8 cellular contexts compared by ENCODE assay signal in the genomic region with DNA sequence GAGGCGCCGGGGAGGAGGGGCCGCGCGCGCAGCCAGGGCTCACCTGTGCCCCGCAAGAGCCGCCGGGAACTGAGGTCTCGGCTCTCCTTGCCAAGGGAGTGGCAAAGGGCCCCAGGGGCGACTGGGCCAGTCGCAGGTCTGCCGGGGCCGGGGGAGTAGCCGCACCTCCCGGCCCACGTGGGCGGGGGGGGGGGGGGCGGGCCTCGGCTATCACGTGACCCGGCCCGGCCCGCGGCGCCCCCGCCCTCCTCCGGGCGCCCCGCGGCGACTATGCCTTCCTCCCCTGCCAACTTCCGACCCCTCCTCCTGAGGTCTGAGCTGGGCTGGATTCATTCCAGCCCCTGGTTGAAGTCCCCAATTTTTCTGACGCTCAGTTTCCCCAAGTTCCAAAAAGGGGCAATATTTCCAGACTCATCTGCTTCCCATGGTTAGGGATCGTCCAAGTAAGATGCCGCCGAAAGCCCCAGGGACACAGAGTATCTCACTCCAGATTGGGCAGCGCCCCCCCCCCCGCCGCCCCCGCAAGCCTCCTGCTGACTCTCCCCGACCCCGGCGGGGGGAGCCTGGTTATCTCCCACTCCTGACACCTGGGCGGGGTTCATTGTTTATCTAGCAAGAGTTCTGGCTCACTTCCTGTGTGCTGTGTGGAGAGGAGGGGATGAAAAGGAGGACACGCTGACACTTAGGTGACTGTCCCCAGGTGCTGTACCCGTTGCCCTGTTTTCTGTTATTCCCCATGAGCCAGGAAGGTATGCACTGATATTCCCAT. TPM values are rescaled to one million over a fixed set of nuclear protein-coding genes. Genes with fewer than 3 reads are reported as not detected.
DNase-seq lines count a peak whose midpoint lies in the region; ATAC-seq and TF ChIP-seq lines count a peak whose summit lies in the region.

A gene with protein sequence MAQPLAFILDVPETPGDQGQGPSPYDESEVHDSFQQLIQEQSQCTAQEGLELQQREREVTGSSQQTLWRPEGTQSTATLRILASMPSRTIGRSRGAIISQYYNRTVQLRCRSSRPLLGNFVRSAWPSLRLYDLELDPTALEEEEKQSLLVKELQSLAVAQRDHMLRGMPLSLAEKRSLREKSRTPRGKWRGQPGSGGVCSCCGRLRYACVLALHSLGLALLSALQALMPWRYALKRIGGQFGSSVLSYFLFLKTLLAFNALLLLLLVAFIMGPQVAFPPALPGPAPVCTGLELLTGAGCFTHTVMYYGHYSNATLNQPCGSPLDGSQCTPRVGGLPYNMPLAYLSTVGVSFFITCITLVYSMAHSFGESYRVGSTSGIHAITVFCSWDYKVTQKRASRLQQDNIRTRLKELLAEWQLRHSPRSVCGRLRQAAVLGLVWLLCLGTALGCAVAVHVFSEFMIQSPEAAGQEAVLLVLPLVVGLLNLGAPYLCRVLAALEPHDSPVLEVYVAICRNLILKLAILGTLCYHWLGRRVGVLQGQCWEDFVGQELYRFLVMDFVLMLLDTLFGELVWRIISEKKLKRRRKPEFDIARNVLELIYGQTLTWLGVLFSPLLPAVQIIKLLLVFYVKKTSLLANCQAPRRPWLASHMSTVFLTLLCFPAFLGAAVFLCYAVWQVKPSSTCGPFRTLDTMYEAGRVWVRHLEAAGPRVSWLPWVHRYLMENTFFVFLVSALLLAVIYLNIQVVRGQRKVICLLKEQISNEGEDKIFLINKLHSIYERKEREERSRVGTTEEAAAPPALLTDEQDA (minus strand): TSS at position 140 of the 769 bp plus-strand sequence. CDS start 1,923 bp downstream, outside the sequence.

- no peak within 1 kb of the TSS for H3K23ac ChIP-seq in IMR-90 (ENCODE audit: low read depth, low read length)

- no peaks in the 10 kb centered on the region for H3K79me1 ChIP-seq in IMR-90 (ENCODE audit: low read depth in 1 of 2, low read length in 2 of 2)

- H3K27me3 Mint-ChIP-seq in activated naive CD8-positive, alpha-beta T cell treated with anti-CD3 and anti-CD28 coated beads, Interleukin-2, amount 10 ng/mL, durations not matched to agents 7 days and 5 days = no peaks in the 10 kb centered on the region

- no peaks in the 10 kb centered on the region for H3K9me1 ChIP-seq in IMR-90 (ENCODE audit: insufficient read depth, low read length)

- H3K9me3 Mint-ChIP-seq in activated naive CD8-positive, alpha-beta T cell treated with anti-CD3 and anti-CD28 coated beads, Interleukin-2, amount 10 ng/mL, durations not matched to agents 7 days and 5 days = no peaks in the 10 kb centered on the region

- H3K4me2 ChIP-seq in IMR-90 (ENCODE audit: low read depth, low read length) = peak within 1 kb of the TSS; percentile 94

- no peak within 1 kb of the TSS for H3K56ac ChIP-seq in IMR-90 (ENCODE audit: extremely low read depth, insufficient read depth, low read length)

- no peak for DNase-seq in G401 (ENCODE audit: low spot score)
- DNase-seq in IMR-90 = no peak
- peak; percentile 83 for DNase-seq in activated naive CD8-positive, alpha-beta T cell treated with anti-CD3 and anti-CD28 coated beads, Interleukin-2, amount 10 ng/mL, durations not matched to agents 7 days and 5 days
- DNase-seq in left cardiac atrium = peak; percentile 61
- DNase-seq in pons (ENCODE audit: low spot score) = peak; percentile 67
- no peak for DNase-seq in COLO829 (ENCODE audit: low spot score)

- peak within 1 kb of the TSS; percentile 45 for H3K4me3 ChIP-seq in IMR-90 (ENCODE audit: insufficient read depth, low read depth, low read length)

- H3K27me3 ChIP-seq in IMR-90 (ENCODE audit: control insufficient read depth, insufficient read depth, low read length) = peaks cover 68% of the 10 kb centered on the region

- no peak within 1 kb of the TSS for H4K5ac ChIP-seq in IMR-90 (ENCODE audit: low read depth, low read length)

- POLR2A ChIA-PET in IMR-90 (lab: Charles Lee; ENCODE audit: unreplicated experiment) = no interaction called here
- POLR2A ChIA-PET in activated naive CD8-positive, alpha-beta T cell treated with anti-CD3 and anti-CD28 coated beads, Interleukin-2, amount 10 ng/mL, durations not matched to agents 7 days and 5 days (lab: Charles Lee) = interaction anchor here (0.6 to 13.9 kb wide), 8 partner anchors 8 to 1130 kb away, joined by 3 to 380 read pairs (median 6); no protein-coding TSS in a partner anchor

- no peak within 1 kb of the TSS for H2BK5ac ChIP-seq in IMR-90 (ENCODE audit: low read depth, low read length, poor library complexity, severe bottlenecking)

- H4K91ac ChIP-seq in IMR-90 (ENCODE audit: insufficient read depth, low read depth, low read length) = no peak within 1 kb of the TSS

- H3K27ac ChIP-seq in IMR-90 (ENCODE audit: insufficient read depth, low read length) = no peak within 1 kb of the TSS

- no peak for TF ChIP-seq POLR2A in IMR-90 (IDR thresholded peaks at IDR 0.05; ENCODE audit: low read depth, low read length)

- no peaks in the 10 kb centered on the region for H3K9me3 ChIP-seq in IMR-90 (ENCODE audit: control insufficient read depth, insufficient read depth, low read length)

- no peak within 1 kb of the TSS for H2BK15ac ChIP-seq in IMR-90 (ENCODE audit: low read depth, low read length)

- dilution Hi-C loops in IMR-90 (cut with HindIII; ENCODE audit: low sequenced_read_pairs, unreplicated experiment) = no loop called here

- H3K14ac ChIP-seq in IMR-90 (replicated peaks; ENCODE audit: low read depth, low read length) = no peak within 1 kb of the TSS

- TF ChIP-seq RAD21 in IMR-90 (IDR thresholded peaks at IDR 0.05; ENCODE audit: low read length) = no peak

- WGBS in IMR-90 (ENCODE audit: extremely low coverage in 2 of 2, insufficient read length in 1 of 2), 2 experiments = 0% methylated on average over 10 of the region's 47 CpGs; no CpG with 5 or more reads in 1 of the 2 experiments

- H3K4me1 Mint-ChIP-seq in activated naive CD8-positive, alpha-beta T cell treated with anti-CD3 and anti-CD28 coated beads, Interleukin-2, amount 10 ng/mL, durations not matched to agents 7 days and 5 days = peaks cover 29% of the 10 kb centered on the region

- in situ Hi-C loops in G401 (cut with HindIII; ENCODE audit: low sequenced_read_pairs) = no loop called here
- in situ Hi-C loops in IMR-90 (cut with MboI; ENCODE audit: low sequenced_read_pairs) = no loop called here

- no TSS peak for BruUV-seq in IMR-90 (replicated peaks; lab: Mats Ljungman, UMichigan)

- H3K4me1 ChIP-seq in IMR-90 (ENCODE audit: control insufficient read depth, insufficient read depth, low read length) = peaks cover 2% of the 10 kb centered on the region; the same call in 1 of the 2 replicates

- ATAC-seq in IMR-90 (ENCODE audit: low read depth) (peak; percentile 16; the same call in 1 of the 2 replicates), SK-N-SH treated with all-trans-retinoic acid at 6 μM for 48 hours (peak; percentile 7), left cardiac atrium (peak; percentile 41), GM19395 (IDR thresholded peaks at IDR 0.05; ENCODE audit: unreplicated experiment) (no peak)
- peak; percentile 15 for ATAC-seq in activated naive CD8-positive, alpha-beta T cell treated with anti-CD3 and anti-CD28 coated beads, Interleukin-2, amount 10 ng/mL, durations not matched to agents 7 days and 5 days (ENCODE audit: low read depth)

- H3K4ac ChIP-seq in IMR-90 (ENCODE audit: low read depth, low read length) = no peak within 1 kb of the TSS

- peak within 1 kb of the TSS; percentile 100 for H3K27ac Mint-ChIP-seq in activated naive CD8-positive, alpha-beta T cell treated with anti-CD3 and anti-CD28 coated beads, Interleukin-2, amount 10 ng/mL, durations not matched to agents 7 days and 5 days

- no peak within 1 kb of the TSS for H2BK120ac ChIP-seq in IMR-90 (ENCODE audit: low read depth, low read length)

- H2AK9ac ChIP-seq in IMR-90 (replicated peaks; ENCODE audit: low read depth, low read length, poor library complexity) = no peak within 1 kb of the TSS

- no peaks in the 10 kb centered on the region; the same call in 1 of the 2 replicates for H4K20me1 ChIP-seq in IMR-90 (ENCODE audit: insufficient read depth, low read length)

- peak within 1 kb of the TSS; percentile 87 for H2AFZ ChIP-seq in IMR-90 (replicated peaks; ENCODE audit: low read length, poor library complexity)

- no peak within 1 kb of the TSS for H4K8ac ChIP-seq in IMR-90 (ENCODE audit: low read depth in 2 of 2, low read length in 2 of 2)

- peaks cover 35% of the 10 kb centered on the region for H3K36me3 Mint-ChIP-seq in activated naive CD8-positive, alpha-beta T cell treated with anti-CD3 and anti-CD28 coated beads, Interleukin-2, amount 10 ng/mL, durations not matched to agents 7 days and 5 days

- H3K4me3 Mint-ChIP-seq in activated naive CD8-positive, alpha-beta T cell treated with anti-CD3 and anti-CD28 coated beads, Interleukin-2, amount 10 ng/mL, durations not matched to agents 7 days and 5 days = peak within 1 kb of the TSS; percentile 99

- TF ChIP-seq CTCF in IMR-90 (conservative IDR thresholded peaks at IDR 0.05; ENCODE audit: low read depth, low read length) = no peak

- H2BK20ac ChIP-seq in IMR-90 (ENCODE audit: low read depth, low read length) = no peak within 1 kb of the TSS

- no peaks in the 10 kb centered on the region for H3K36me3 ChIP-seq in IMR-90 (ENCODE audit: control insufficient read depth, insufficient read depth, low read length)

- no peak within 1 kb of the TSS for H3K18ac ChIP-seq in IMR-90 (ENCODE audit: low read depth, low read length)

- H3K9ac ChIP-seq in IMR-90 (ENCODE audit: low read depth, low read length) = no peak within 1 kb of the TSS; the same call in 1 of the 2 replicates

- CTCF ChIA-PET in IMR-90 (lab: Yijun Ruan, JAX) = no interaction called here

- no peak within 1 kb of the TSS for H2AK5ac ChIP-seq in IMR-90 (ENCODE audit: low read depth, low read length)

- intact Hi-C loops in IMR-90 (cut with micrococcal nuclease) (no loop called here), left cardiac atrium (cut with DNase I) (loop anchor here in 1 of 2 donors (5.0 kb wide), 1 partner anchor 49 kb away; no protein-coding TSS in a partner anchor)

TF ChIP-seq in IMR-90, 13 proteins besides CTCF, POLR2A, EP300 and RAD21 (continues in another document):
- TF ChIP-seq NFE2L2 (IDR thresholded peaks at IDR 0.05; ENCODE audit: low read depth, low read length) = no peak

TF ChIP-seq in SK-N-SH treated with all-trans-retinoic acid at 6 μM for 48 hours, 23 proteins besides CTCF, POLR2A, EP300 and RAD21 (continues in another document):
- TF ChIP-seq CSDC2 (CRISPR knock-in tag; IDR thresholded peaks at IDR 0.05) (no peak), RARB (CRISPR knock-in tag; IDR thresholded peaks at IDR 0.05) (no peak), SNAI2 (CRISPR knock-in tag; IDR thresholded peaks at IDR 0.05) (no peak), ZC3H10 (CRISPR knock-in tag; IDR thresholded peaks at IDR 0.05) (no peak), ISL1 (CRISPR knock-in tag; IDR thresholded peaks at IDR 0.05) (no peak), BACH2 (CRISPR knock-in tag; IDR thresholded peaks at IDR 0.05; ENCODE audit: borderline replicate concordance) (no peak)

RNA-seq across cellular contexts. Expression of the gene that starts here (rescaled TPM):
- total RNA-seq in G401 (2014; rRNA removed; shearing (Covaris generic)) = 50.5 and 69.0 TPM in 2 replicates
- total RNA-seq in IMR-90 (2012; rRNA removed) = 0.28 TPM in 1 of 2 replicates, not detected in the other
- 0.19 and 0.32 TPM in 2 replicates for polyA plus RNA-seq in IMR-90 (2012; rRNA removed)
- 0.03 and 0.25 TPM in 2 replicates for polyA plus RNA-seq in IMR-90 (2012; cell fraction: cytosol; rRNA removed)
- 0.63 and 1.1 TPM in 2 replicates for polyA plus RNA-seq in IMR-90 (2012; cell fraction: nucleus; rRNA removed; ENCODE audit: low replicate concordance)
- 100 to 1,000 TPM; 638 to 646 TPM for total RNA-seq in activated naive CD8-positive, alpha-beta T cell treated with anti-CD3 and anti-CD28 coated beads, Interleukin-2, amount 10 ng/mL, durations not matched to agents 7 days and 5 days
- 10 to 100 TPM; 24.9 to 32.0 TPM for total RNA-seq in left cardiac atrium

Comparison
In these comparisons a context has a peak if more than half of its experiments do, and no peak if none do; other contexts are left out.
1. RNA of the gene that starts here (total RNA-seq): 638 to 646 TPM in activated naive CD8-positive, alpha-beta T cell treated with anti-CD3 and anti-CD28 coated beads, Interleukin-2, amount 10 ng/mL, durations not matched to agents 7 days and 5 days, 50.5 to 69.0 TPM in G401 and 24.9 to 32.0 TPM in left cardiac atrium; 0.28 TPM in IMR-90; every median in the first group is over 10 times any median in the second.
2. DNase-seq: peak in activated naive CD8-positive, alpha-beta T cell treated with anti-CD3 and anti-CD28 coated beads, Interleukin-2, amount 10 ng/mL, durations not matched to agents 7 days and 5 days (single experiment), left cardiac atrium (single experiment) and pons (single experiment); none in G401 (single experiment), IMR-90 (single experiment) and COLO829 (single experiment).